Comparison of ENCODE assay signal across 1 cellular context in genomic region chr7:155706376-155706775, GRCh38.
TF ChIP-seq lines count a peak whose summit lies in the region.

No MANE protein-coding gene starts in this region.

TF ChIP-seq in H1, 55 proteins besides CTCF, POLR2A, EP300 and RAD21:
- TF ChIP-seq HDAC2 (IDR thresholded peaks at IDR 0.05; ENCODE audit: borderline replicate concordance in 1 of 2, low read depth in 2 of 2, low read length in 2 of 2) (no peak), GABPA (IDR thresholded peaks at IDR 0.05; ENCODE audit: borderline replicate concordance, insufficient read depth, low read length) (no peak), SRF (IDR thresholded peaks at IDR 0.05; ENCODE audit: low read depth, low read length) (no peak), POLR2AphosphoS5 (IDR thresholded peaks at IDR 0.05; ENCODE audit: low read depth, low read length) (0 out of 2 replicates have a peak, but pooled peaks have one; percentile 17), CREB1 (IDR thresholded peaks at IDR 0.05) (no peak)
